17 cellular contexts compared by ENCODE assay signal in the genomic region with DNA sequence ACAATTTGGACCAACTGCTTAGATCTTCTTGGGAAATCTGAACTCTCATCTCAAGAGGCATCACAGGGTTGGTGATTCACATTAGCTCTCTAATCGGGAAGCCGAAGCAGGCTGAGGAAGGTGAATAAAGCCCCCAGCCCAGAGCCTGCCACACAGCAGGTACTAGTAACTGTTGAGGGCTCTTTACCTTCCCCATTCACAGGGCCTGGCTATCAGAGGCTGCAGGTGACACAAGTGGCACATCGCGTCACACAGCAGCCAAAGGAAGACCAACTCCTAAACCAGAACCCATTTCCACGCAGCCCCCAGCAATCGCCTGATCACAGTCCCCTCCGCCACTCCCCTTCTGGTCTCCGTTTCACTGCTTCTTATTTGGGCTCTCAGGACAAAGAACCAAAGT. TPM values are rescaled to one million over a fixed set of nuclear protein-coding genes. Genes with fewer than 3 reads are reported as not detected.
DNase-seq lines count a peak whose midpoint lies in the region; ATAC-seq and TF ChIP-seq lines count a peak whose summit lies in the region.
"Had no signal": no experiment of that assay in that cellular context is flagged by ENCODE, and none has a peak within 500 bp of the region (broad histone marks: within the 10 kb centered on the region; RNA-seq: fewer than 3 reads in every experiment).

No MANE protein-coding gene starts in this region.

- no peaks in the 10 kb centered on the region for H4K20me1 ChIP-seq in OCI-LY7 (ENCODE audit: insufficient read depth, low read length)

- no peak for ATAC-seq in activated T-cell treated with anti-CD3 and anti-CD28 coated beads, Interleukin-2, amount 50 U/mL, for 4 hours
- no peak for ATAC-seq in effector memory CD8-positive, alpha-beta T cell (replicated peaks)
- ATAC-seq in HG02973 (IDR thresholded peaks at IDR 0.05; ENCODE audit: unreplicated experiment), result no peak
- no peak for ATAC-seq in GM21423 (IDR thresholded peaks at IDR 0.05; ENCODE audit: unreplicated experiment)
- ATAC-seq: HepG2, Panc1 had no signal

- H3K27ac ChIP-seq in OCI-LY7 (ENCODE audit: low read depth, low read length, poor library complexity, severe bottlenecking) (no peak overlapping the region), neutrophil (peak overlapping the region; percentile 21)

- no peaks in the 10 kb centered on the region for H3K9me3 Mint-ChIP-seq in activated T-cell treated with anti-CD3 and anti-CD28 coated beads, Interleukin-2, amount 50 U/mL, for 4 hours
- no peaks in the 10 kb centered on the region for H3K9me3 Mint-ChIP-seq in effector memory CD8-positive, alpha-beta T cell

- peaks cover 40% of the 10 kb centered on the region; the same call in 1 of the 2 replicates for H3K36me3 ChIP-seq in OCI-LY7 (ENCODE audit: insufficient read depth, low read length)
- H3K36me3 ChIP-seq in neutrophil, result peaks cover 29% of the 10 kb centered on the region
- H3K36me3 ChIP-seq: MG63 had no signal

- H3K4me3 ChIP-seq in OCI-LY7 (ENCODE audit: low read depth, low read length, poor library complexity, severe bottlenecking) (no peak overlapping the region), neutrophil (ENCODE audit: low read depth in 1 of 2, low read length in 1 of 2) (no peak overlapping the region)
- H3K4me3 ChIP-seq: MG63 had no signal

- no peak overlapping the region for H2AFZ ChIP-seq in OCI-LY7 (ENCODE audit: low read length)

- no peak overlapping the region for H3K4me2 ChIP-seq in OCI-LY7 (ENCODE audit: low read length)

- TSS peak; percentile 39 for BruUV-seq in OCI-LY7 (replicated peaks; lab: Mats Ljungman, UMichigan)

- no peaks in the 10 kb centered on the region for H3K79me2 ChIP-seq in OCI-LY7 (ENCODE audit: insufficient read depth, low read depth, low read length)

- CTCF ChIA-PET in OCI-LY7 (lab: Charles Lee; ENCODE audit: unreplicated experiment), result no interaction called here

- H3K36me3 Mint-ChIP-seq in activated T-cell treated with anti-CD3 and anti-CD28 coated beads, Interleukin-2, amount 50 U/mL, for 4 hours (ENCODE audit: insufficient read depth), result peaks cover 47% of the 10 kb centered on the region
- peaks cover 40% of the 10 kb centered on the region for H3K36me3 Mint-ChIP-seq in effector memory CD8-positive, alpha-beta T cell (ENCODE audit: insufficient read depth)

- peak overlapping the region; percentile 60 for H3K4me3 Mint-ChIP-seq in activated T-cell treated with anti-CD3 and anti-CD28 coated beads, Interleukin-2, amount 50 U/mL, for 4 hours
- H3K4me3 Mint-ChIP-seq in effector memory CD8-positive, alpha-beta T cell, result peak overlapping the region; percentile 82 to 89

- H3K9me3 ChIP-seq in OCI-LY7 (ENCODE audit: low read length) (no peaks in the 10 kb centered on the region), neutrophil (no peaks in the 10 kb centered on the region)
- H3K9me3 ChIP-seq: MG63 had no signal

- no peak for DNase-seq in activated T-cell treated with anti-CD3 and anti-CD28 coated beads, Interleukin-2, amount 50 U/mL, for 4 hours
- DNase-seq in activated T-cell treated with anti-CD3 and anti-CD28 coated beads for 4 hours (no peak), OCI-LY7 (ENCODE audit: low spot score) (no peak), GM13976 (ENCODE audit: low spot score) (no peak)
- no peak for DNase-seq in effector memory CD8-positive, alpha-beta T cell
- DNase-seq: DND-41, GDM1, MG63, NCI-H1105 treated with DMSO at 0.1 percent for 48 hours, NCI-H187, NCI-H446 treated with DMSO at 0.1 percent for 48 hours, NCI-H774 had no signal

- H3K9me2 ChIP-seq in OCI-LY7 (ENCODE audit: insufficient read depth, low read length), result no peaks in the 10 kb centered on the region

- H3K27me3 Mint-ChIP-seq in activated T-cell treated with anti-CD3 and anti-CD28 coated beads, Interleukin-2, amount 50 U/mL, for 4 hours (ENCODE audit: low read depth), result no peaks in the 10 kb centered on the region
- no peaks in the 10 kb centered on the region for H3K27me3 Mint-ChIP-seq in effector memory CD8-positive, alpha-beta T cell

- H3K4me1 Mint-ChIP-seq in activated T-cell treated with anti-CD3 and anti-CD28 coated beads, Interleukin-2, amount 50 U/mL, for 4 hours (ENCODE audit: low read depth), result peaks cover 73% of the 10 kb centered on the region
- peaks cover 61 to 67% of the 10 kb centered on the region in 2 donors for H3K4me1 Mint-ChIP-seq in effector memory CD8-positive, alpha-beta T cell (ENCODE audit: low read depth in 2 of 2)

- POLR2A ChIA-PET in OCI-LY7 (lab: Charles Lee), result no interaction called here

- H3K4me1 ChIP-seq in OCI-LY7 (ENCODE audit: insufficient read depth, low read length, poor library complexity, severe bottlenecking), result peaks cover 8% of the 10 kb centered on the region
- H3K4me1 ChIP-seq in neutrophil (ENCODE audit: control insufficient read depth in 1 of 2, insufficient read depth in 1 of 2, low read depth in 1 of 2, low read length in 1 of 2), result peaks cover 42 to 50% of the 10 kb centered on the region in 2 experiments

- in situ Hi-C loops in GM13976 (cut with MboI; ENCODE audit: low sequenced_read_pairs, unreplicated experiment), result no loop called here

- TF ChIP-seq CTCF in OCI-LY7 (conservative IDR thresholded peaks at IDR 0.05; ENCODE audit: low read length) (no peak), neutrophil (IDR thresholded peaks at IDR 0.05) (no peak), GM13976 (IDR thresholded peaks at IDR 0.05; ENCODE audit: borderline replicate concordance, control extremely low read depth, extremely low read depth, insufficient read depth, missing control alignments) (no peak)

- H3K27me3 ChIP-seq in neutrophil, result no peaks in the 10 kb centered on the region
- H3K27me3 ChIP-seq: MG63 had no signal

- intact Hi-C loops in OCI-LY7 (cut with micrococcal nuclease; ENCODE audit: unreplicated experiment), result no loop called here

- peak overlapping the region; percentile 92 to 96 for H3K27ac Mint-ChIP-seq in effector memory CD8-positive, alpha-beta T cell

RNA-seq across cellular contexts. Expression of gene SH3BP5, which starts 29.2 kb away (rescaled TPM):
- 10 to 100 TPM; 11.1 to 26.1 (median 12.9) TPM for total RNA-seq in activated T-cell treated with anti-CD3 and anti-CD28 coated beads, Interleukin-2, amount 50 U/mL, for 4 hours
- 15.1 and 15.7 TPM in 2 replicates for total RNA-seq in OCI-LY7 (2014; rRNA removed; shearing (Covaris generic))
- 24.8 and 31.3 TPM in 2 replicates for total RNA-seq in OCI-LY7 (2022)
